Comparison of ENCODE assay signal across 1 cellular context in the genomic region with DNA sequence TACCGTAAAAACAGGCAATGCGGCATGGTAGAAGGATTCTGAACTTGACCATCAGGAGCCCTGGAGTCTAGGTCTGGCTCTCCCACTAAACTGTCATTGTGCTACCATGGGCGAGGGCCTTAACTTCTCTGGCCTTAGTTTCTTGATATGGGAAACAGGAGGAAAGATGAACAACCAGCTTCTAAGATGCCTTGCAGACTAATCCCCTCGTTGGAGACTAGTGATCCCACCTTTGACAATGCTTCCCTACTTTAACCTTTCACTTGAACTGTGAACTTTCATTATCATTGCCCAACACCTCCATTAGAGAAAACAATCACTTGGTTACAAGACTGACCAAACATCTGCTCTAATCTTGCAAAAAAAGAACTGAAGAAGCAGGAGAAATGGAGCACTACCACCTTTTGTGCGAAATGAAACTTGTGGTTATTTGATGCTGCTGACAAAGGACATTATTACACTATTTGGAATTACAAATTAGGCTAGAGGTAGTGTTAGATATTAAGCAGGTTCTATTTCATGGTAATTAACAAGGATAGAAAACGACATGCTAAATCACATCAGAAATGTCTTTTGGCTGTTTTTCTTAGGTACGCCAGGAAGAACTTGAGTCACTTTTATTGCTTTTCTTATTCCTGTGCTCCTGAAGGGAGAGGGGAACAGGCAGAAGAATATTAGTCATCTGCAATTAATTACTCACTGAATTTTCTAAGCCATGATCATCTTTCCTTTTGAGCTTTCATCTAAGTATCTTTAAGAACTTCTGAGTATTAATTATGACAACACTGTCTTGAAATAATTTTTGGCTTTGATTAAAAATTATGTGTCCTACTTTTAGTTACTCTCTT.
TF ChIP-seq lines count a peak whose summit lies in the region.

No MANE protein-coding gene starts in this region.

TF ChIP-seq in K562, 482 proteins besides CTCF, POLR2A, EP300 and RAD21 (continued from another document and continues in another):
- no peak for TF ChIP-seq RBM14 (IDR thresholded peaks at IDR 0.05; ENCODE audit: borderline replicate concordance, insufficient read depth, low read depth, low read length)
- TF ChIP-seq, protein P1, sequence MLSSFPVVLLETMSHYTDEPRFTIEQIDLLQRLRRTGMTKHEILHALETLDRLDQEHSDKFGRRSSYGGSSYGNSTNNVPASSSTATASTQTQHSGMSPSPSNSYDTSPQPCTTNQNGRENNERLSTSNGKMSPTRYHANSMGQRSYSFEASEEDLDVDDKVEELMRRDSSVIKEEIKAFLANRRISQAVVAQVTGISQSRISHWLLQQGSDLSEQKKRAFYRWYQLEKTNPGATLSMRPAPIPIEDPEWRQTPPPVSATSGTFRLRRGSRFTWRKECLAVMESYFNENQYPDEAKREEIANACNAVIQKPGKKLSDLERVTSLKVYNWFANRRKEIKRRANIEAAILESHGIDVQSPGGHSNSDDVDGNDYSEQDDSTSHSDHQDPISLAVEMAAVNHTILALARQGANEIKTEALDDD (IDR thresholded peaks at IDR 0.05): peak; percentile 74; the same call in 1 of the 2 replicates
- no peak for TF ChIP-seq SIRT6 (IDR thresholded peaks at IDR 0.05; ENCODE audit: low read depth, low read length)
- no peak for TF ChIP-seq SLC30A9 (CRISPR knock-in tag; IDR thresholded peaks at IDR 0.05)
- TF ChIP-seq MEF2D (tag; conservative IDR thresholded peaks at IDR 0.05; ENCODE audit: low read depth): no peak
- no peak for TF ChIP-seq HDAC2 (IDR thresholded peaks at IDR 0.05)
- no peak for TF ChIP-seq MCM2 (IDR thresholded peaks at IDR 0.05; ENCODE audit: low read depth)
- TF ChIP-seq ASH1L (IDR thresholded peaks at IDR 0.05; ENCODE audit: borderline replicate concordance, low read depth, partially characterized antibody): no peak
- TF ChIP-seq DMBX1 (CRISPR knock-in tag; IDR thresholded peaks at IDR 0.05; ENCODE audit: borderline replicate concordance): peak; percentile 67
- TF ChIP-seq NCOA6 (IDR thresholded peaks at IDR 0.05): no peak
- TF ChIP-seq BRD9 (IDR thresholded peaks at IDR 0.05; ENCODE audit: low read depth, partially characterized antibody): no peak
- TF ChIP-seq ARID4B (CRISPR knock-in tag; IDR thresholded peaks at IDR 0.05): no peak
- no peak for TF ChIP-seq ZNF282 (CRISPR knock-in tag; IDR thresholded peaks at IDR 0.05)
- TF ChIP-seq TCF7 (IDR thresholded peaks at IDR 0.05; ENCODE audit: borderline replicate concordance): no peak
- TF ChIP-seq ZNF253 (CRISPR knock-in tag; conservative IDR thresholded peaks at IDR 0.05): no peak
- TF ChIP-seq ZNF644 (tag; IDR thresholded peaks at IDR 0.05; ENCODE audit: low read depth): no peak
- no peak for TF ChIP-seq CSDE1 (IDR thresholded peaks at IDR 0.05)
- no peak for TF ChIP-seq RB1 (IDR thresholded peaks at IDR 0.05; ENCODE audit: low read depth)
- TF ChIP-seq KDM1A (IDR thresholded peaks at IDR 0.05): no peak
- TF ChIP-seq, protein P2, sequence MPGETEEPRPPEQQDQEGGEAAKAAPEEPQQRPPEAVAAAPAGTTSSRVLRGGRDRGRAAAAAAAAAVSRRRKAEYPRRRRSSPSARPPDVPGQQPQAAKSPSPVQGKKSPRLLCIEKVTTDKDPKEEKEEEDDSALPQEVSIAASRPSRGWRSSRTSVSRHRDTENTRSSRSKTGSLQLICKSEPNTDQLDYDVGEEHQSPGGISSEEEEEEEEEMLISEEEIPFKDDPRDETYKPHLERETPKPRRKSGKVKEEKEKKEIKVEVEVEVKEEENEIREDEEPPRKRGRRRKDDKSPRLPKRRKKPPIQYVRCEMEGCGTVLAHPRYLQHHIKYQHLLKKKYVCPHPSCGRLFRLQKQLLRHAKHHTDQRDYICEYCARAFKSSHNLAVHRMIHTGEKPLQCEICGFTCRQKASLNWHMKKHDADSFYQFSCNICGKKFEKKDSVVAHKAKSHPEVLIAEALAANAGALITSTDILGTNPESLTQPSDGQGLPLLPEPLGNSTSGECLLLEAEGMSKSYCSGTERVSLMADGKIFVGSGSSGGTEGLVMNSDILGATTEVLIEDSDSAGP (CRISPR knock-in tag; IDR thresholded peaks at IDR 0.05): no peak
- no peak for TF ChIP-seq BRF1 (IDR thresholded peaks at IDR 0.05; ENCODE audit: borderline replicate concordance, extremely low read depth, insufficient read length)
- TF ChIP-seq L3MBTL2 (IDR thresholded peaks at IDR 0.05): 0 out of 2 replicates have a peak, but pooled peaks have one; percentile 4
- no peak for TF ChIP-seq CBX2 (IDR thresholded peaks at IDR 0.05; ENCODE audit: insufficient read depth, low read length, poor library complexity, severe bottlenecking)
- TF ChIP-seq KDM5B (IDR thresholded peaks at IDR 0.05; ENCODE audit: insufficient replicate concordance, low read depth, low read length): no peak
- no peak for TF ChIP-seq CBX1 (IDR thresholded peaks at IDR 0.05; ENCODE audit: low read depth)
- TF ChIP-seq, protein P3, sequence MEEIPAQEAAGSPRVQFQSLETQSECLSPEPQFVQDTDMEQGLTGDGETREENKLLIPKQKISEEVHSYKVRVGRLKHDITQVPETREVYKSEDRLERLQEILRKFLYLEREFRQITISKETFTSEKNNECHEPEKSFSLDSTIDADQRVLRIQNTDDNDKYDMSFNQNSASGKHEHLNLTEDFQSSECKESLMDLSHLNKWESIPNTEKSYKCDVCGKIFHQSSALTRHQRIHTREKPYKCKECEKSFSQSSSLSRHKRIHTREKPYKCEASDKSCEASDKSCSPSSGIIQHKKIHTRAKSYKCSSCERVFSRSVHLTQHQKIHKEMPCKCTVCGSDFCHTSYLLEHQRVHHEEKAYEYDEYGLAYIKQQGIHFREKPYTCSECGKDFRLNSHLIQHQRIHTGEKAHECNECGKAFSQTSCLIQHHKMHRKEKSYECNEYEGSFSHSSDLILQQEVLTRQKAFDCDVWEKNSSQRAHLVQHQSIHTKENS (CRISPR knock-in tag; IDR thresholded peaks at IDR 0.05): no peak
- TF ChIP-seq, protein P4, sequence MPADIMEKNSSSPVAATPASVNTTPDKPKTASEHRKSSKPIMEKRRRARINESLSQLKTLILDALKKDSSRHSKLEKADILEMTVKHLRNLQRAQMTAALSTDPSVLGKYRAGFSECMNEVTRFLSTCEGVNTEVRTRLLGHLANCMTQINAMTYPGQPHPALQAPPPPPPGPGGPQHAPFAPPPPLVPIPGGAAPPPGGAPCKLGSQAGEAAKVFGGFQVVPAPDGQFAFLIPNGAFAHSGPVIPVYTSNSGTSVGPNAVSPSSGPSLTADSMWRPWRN (IDR thresholded peaks at IDR 0.05; ENCODE audit: low read depth): no peak
- TF ChIP-seq BRD4 (IDR thresholded peaks at IDR 0.05): 0 out of 2 replicates have a peak, but pooled peaks have one; percentile 2
- TF ChIP-seq NR2C2 (CRISPR knock-in tag; IDR thresholded peaks at IDR 0.05): no peak
- TF ChIP-seq NR2C2 (tag; IDR thresholded peaks at IDR 0.05): peak; percentile 50; the same call in 1 of the 2 replicates
- TF ChIP-seq HDAC3 (IDR thresholded peaks at IDR 0.05; ENCODE audit: borderline replicate concordance, partially characterized antibody): no peak
- no peak for TF ChIP-seq CREBBP (IDR thresholded peaks at IDR 0.05; ENCODE audit: low read depth, low read length)
- TF ChIP-seq FOXM1 (IDR thresholded peaks at IDR 0.05; ENCODE audit: low read depth): no peak
- no peak for TF ChIP-seq FOXM1 (CRISPR knock-in tag; IDR thresholded peaks at IDR 0.05; ENCODE audit: low read depth)
- TF ChIP-seq GTF2B (IDR thresholded peaks at IDR 0.05; ENCODE audit: extremely low read depth, insufficient read length): no peak
- no peak for TF ChIP-seq ZNF507 (tag; conservative IDR thresholded peaks at IDR 0.05)
- no peak for TF ChIP-seq RNF219 (CRISPR knock-in tag; IDR thresholded peaks at IDR 0.05)
- TF ChIP-seq BRCA1 (IDR thresholded peaks at IDR 0.05): no peak
- no peak for TF ChIP-seq BRCA1 (CRISPR knock-in tag; IDR thresholded peaks at IDR 0.05)
- TF ChIP-seq OTX1 (CRISPR knock-in tag; IDR thresholded peaks at IDR 0.05): no peak
- TF ChIP-seq, protein P5, sequence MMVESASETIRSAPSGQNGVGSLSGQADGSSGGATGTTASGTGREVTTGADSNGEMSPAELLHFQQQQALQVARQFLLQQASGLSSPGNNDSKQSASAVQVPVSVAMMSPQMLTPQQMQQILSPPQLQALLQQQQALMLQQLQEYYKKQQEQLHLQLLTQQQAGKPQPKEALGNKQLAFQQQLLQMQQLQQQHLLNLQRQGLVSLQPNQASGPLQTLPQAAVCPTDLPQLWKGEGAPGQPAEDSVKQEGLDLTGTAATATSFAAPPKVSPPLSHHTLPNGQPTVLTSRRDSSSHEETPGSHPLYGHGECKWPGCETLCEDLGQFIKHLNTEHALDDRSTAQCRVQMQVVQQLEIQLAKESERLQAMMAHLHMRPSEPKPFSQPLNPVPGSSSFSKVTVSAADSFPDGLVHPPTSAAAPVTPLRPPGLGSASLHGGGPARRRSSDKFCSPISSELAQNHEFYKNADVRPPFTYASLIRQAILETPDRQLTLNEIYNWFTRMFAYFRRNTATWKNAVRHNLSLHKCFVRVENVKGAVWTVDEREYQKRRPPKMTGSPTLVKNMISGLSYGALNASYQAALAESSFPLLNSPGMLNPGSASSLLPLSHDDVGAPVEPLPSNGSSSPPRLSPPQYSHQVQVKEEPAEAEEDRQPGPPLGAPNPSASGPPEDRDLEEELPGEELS (CRISPR knock-in tag; IDR thresholded peaks at IDR 0.05; ENCODE audit: borderline replicate concordance): no peak
- TF ChIP-seq, protein P6, sequence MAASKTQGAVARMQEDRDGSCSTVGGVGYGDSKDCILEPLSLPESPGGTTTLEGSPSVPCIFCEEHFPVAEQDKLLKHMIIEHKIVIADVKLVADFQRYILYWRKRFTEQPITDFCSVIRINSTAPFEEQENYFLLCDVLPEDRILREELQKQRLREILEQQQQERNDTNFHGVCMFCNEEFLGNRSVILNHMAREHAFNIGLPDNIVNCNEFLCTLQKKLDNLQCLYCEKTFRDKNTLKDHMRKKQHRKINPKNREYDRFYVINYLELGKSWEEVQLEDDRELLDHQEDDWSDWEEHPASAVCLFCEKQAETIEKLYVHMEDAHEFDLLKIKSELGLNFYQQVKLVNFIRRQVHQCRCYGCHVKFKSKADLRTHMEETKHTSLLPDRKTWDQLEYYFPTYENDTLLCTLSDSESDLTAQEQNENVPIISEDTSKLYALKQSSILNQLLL (CRISPR knock-in tag; IDR thresholded peaks at IDR 0.05; ENCODE audit: borderline replicate concordance): no peak
- no peak for TF ChIP-seq RBM22 (IDR thresholded peaks at IDR 0.05; ENCODE audit: low read depth, low read length, poor library complexity, severe bottlenecking)
- TF ChIP-seq COPS2 (conservative IDR thresholded peaks at IDR 0.05): no peak
- TF ChIP-seq FOXK2 (conservative IDR thresholded peaks at IDR 0.05 in 1 of 2, IDR thresholded peaks at IDR 0.05 in 1 of 2; ENCODE audit: low read depth in 2 of 2): no peak
- no peak for TF ChIP-seq IRF1 (CRISPR knock-in tag; IDR thresholded peaks at IDR 0.05; ENCODE audit: borderline replicate concordance)
